In the genomic region with DNA sequence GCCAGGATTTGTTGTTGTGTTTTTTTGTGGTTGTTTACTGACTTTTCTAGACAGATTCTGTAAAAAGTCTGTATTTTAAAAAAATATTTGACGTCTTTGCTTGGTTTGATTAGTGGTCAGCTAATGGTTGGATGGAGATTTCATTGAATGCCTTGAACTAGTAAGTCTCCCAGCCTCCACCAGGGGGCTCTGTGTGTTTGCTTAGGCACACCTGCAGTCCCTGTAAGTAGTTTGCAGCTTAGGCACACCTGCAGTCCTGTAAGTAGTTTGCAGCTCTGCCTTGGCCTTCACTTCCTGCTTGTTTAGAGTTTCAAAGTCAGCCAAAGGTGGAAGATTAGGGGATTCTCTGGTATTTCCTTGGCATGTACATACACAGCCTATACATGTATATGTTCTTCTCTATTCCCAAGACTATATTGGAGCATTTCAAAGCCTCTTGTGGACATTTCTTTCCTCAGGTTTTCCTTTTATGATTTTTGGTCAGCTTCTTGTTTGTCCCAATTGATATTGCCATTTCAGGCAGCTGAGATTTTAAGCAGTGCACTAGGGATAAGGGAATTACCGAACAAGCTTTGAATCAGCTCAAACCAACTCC, we compare ENCODE assay signal across 8 cellular contexts.
DNase-seq lines count a peak whose midpoint lies in the region; ATAC-seq and TF ChIP-seq lines count a peak whose summit lies in the region.

No MANE protein-coding gene starts in this region.

- no peaks in the 10 kb centered on the region for H3K36me3 ChIP-seq in OCI-LY3 (replicated peaks; ENCODE audit: low read depth, low read length)
- H3K36me3 ChIP-seq in parathyroid adenoma (ENCODE audit: control insufficient read depth, insufficient read depth, low read length): no peaks in the 10 kb centered on the region

- H3K4me3 Mint-ChIP-seq in CD14-positive monocyte: no peak overlapping the region
- H3K4me3 Mint-ChIP-seq in activated T-cell treated with anti-CD3 and anti-CD28 coated beads, Interleukin-2, amount 50 U/mL, for 24 hours: no peak overlapping the region

- intact Hi-C loops in CD14-positive monocyte (cut with micrococcal nuclease): no loop called here

- H3K79me2 ChIP-seq in OCI-LY3 (ENCODE audit: low read length): peaks cover 4% of the 10 kb centered on the region; the same call in 1 of the 2 replicates
- H3K79me2 ChIP-seq in parathyroid adenoma: peaks cover 14% of the 10 kb centered on the region

- H2AFZ ChIP-seq in OCI-LY3 (ENCODE audit: low read depth, low read length): no peak overlapping the region
- H2AFZ ChIP-seq in parathyroid adenoma: no peak overlapping the region

- H3K4me1 Mint-ChIP-seq in CD14-positive monocyte: no peaks in the 10 kb centered on the region
- peaks cover 44% of the 10 kb centered on the region for H3K4me1 Mint-ChIP-seq in activated T-cell treated with anti-CD3 and anti-CD28 coated beads, Interleukin-2, amount 50 U/mL, for 24 hours (ENCODE audit: low read depth)

- H3K27ac ChIP-seq in OCI-LY3 (ENCODE audit: low read length) (no peak overlapping the region), parathyroid adenoma (no peak overlapping the region)

- H3K27me3 ChIP-seq in OCI-LY3 (ENCODE audit: low read depth, low read length) (no peaks in the 10 kb centered on the region), parathyroid adenoma (ENCODE audit: control insufficient read depth, insufficient read depth, low read length) (no peaks in the 10 kb centered on the region)

- no peaks in the 10 kb centered on the region for H3K4me1 ChIP-seq in OCI-LY3 (ENCODE audit: low read length)
- H3K4me1 ChIP-seq in parathyroid adenoma: peaks cover 9% of the 10 kb centered on the region

- H3K9ac ChIP-seq in OCI-LY3 (ENCODE audit: low read length): no peak overlapping the region
- no peak overlapping the region for H3K9ac ChIP-seq in parathyroid adenoma

- no peak overlapping the region for H3K4me2 ChIP-seq in OCI-LY3 (ENCODE audit: low read length)
- no peak overlapping the region for H3K4me2 ChIP-seq in parathyroid adenoma (ENCODE audit: low read length)

- H3K27ac Mint-ChIP-seq in CD14-positive monocyte: no peak overlapping the region
- H3K27ac Mint-ChIP-seq in activated T-cell treated with anti-CD3 and anti-CD28 coated beads, Interleukin-2, amount 50 U/mL, for 24 hours: no peak overlapping the region

- peak; percentile 92 for ATAC-seq in GM19025 (IDR thresholded peaks at IDR 0.05; ENCODE audit: low read depth, unreplicated experiment)
- peak; percentile 93 for ATAC-seq in HG03135 (IDR thresholded peaks at IDR 0.05; ENCODE audit: unreplicated experiment)

- DNase-seq in CD14-positive monocyte (ENCODE audit: low spot score): no peak
- peak; percentile 67 for DNase-seq in activated T-cell treated with anti-CD3 and anti-CD28 coated beads, Interleukin-2, amount 50 U/mL, for 24 hours
- peak; percentile 17 for DNase-seq in fibroblast of the conjunctiva (ENCODE audit: low read depth)
- no peak for DNase-seq in NCI-H2107 (lab: John Stamatoyannopoulos, UW)

- no peaks in the 10 kb centered on the region for H3K9me3 ChIP-seq in OCI-LY3 (ENCODE audit: insufficient read depth, low read length)
- H3K9me3 ChIP-seq in parathyroid adenoma (ENCODE audit: control insufficient read depth, low read length): no peaks in the 10 kb centered on the region

- H3K4me3 ChIP-seq in OCI-LY3 (ENCODE audit: low read length) (no peak overlapping the region), parathyroid adenoma (ENCODE audit: low read depth, low read length) (no peak overlapping the region)

- TF ChIP-seq CTCF in CD14-positive monocyte (IDR thresholded peaks at IDR 0.05): peak; percentile 85
- peak; percentile 76 for TF ChIP-seq CTCF in OCI-LY3 (IDR thresholded peaks at IDR 0.05; ENCODE audit: low read depth, low read length)
- peak; percentile 36 for TF ChIP-seq CTCF in parathyroid adenoma (IDR thresholded peaks at IDR 0.05)

- H3K27me3 Mint-ChIP-seq in CD14-positive monocyte (ENCODE audit: low read depth in 3 of 3): peaks cover 0 to 2% (median 0%) of the 10 kb centered on the region in 3 donors
- no peaks in the 10 kb centered on the region for H3K27me3 Mint-ChIP-seq in activated T-cell treated with anti-CD3 and anti-CD28 coated beads, Interleukin-2, amount 50 U/mL, for 24 hours

- peaks cover 6 to 16% of the 10 kb centered on the region in 2 donors for H3K36me3 Mint-ChIP-seq in CD14-positive monocyte
- peaks cover 52% of the 10 kb centered on the region for H3K36me3 Mint-ChIP-seq in activated T-cell treated with anti-CD3 and anti-CD28 coated beads, Interleukin-2, amount 50 U/mL, for 24 hours (ENCODE audit: low read depth)

- H4K20me1 ChIP-seq in OCI-LY3 (ENCODE audit: insufficient read depth, low read length): peaks cover 7% of the 10 kb centered on the region

- H3K9me3 Mint-ChIP-seq in CD14-positive monocyte: no peaks in the 10 kb centered on the region
- no peaks in the 10 kb centered on the region for H3K9me3 Mint-ChIP-seq in activated T-cell treated with anti-CD3 and anti-CD28 coated beads, Interleukin-2, amount 50 U/mL, for 24 hours

Comparison
In these comparisons a context has a peak if more than half of its experiments do, and no peak if none do; other contexts are left out.
1. DNase-seq: peak in activated T-cell treated with anti-CD3 and anti-CD28 coated beads, Interleukin-2, amount 50 U/mL, for 24 hours (single experiment) and fibroblast of the conjunctiva (single experiment); none in CD14-positive monocyte (single experiment) and NCI-H2107 (single experiment).
2. Peak in every context shown above with its lines, with median percentiles within 50 percentile points of each other: CTCF ChIP-seq.